In genomic region chr10:60098676-60099601, GRCh38 we compare ENCODE assay signal across 10 cellular contexts.
DNase-seq lines count a peak whose midpoint lies in the region; ATAC-seq and TF ChIP-seq lines count a peak whose summit lies in the region.
"Had no signal": no experiment of that assay in that cellular context is flagged by ENCODE, and none has a peak within 500 bp of the region (broad histone marks: within the 10 kb centered on the region; RNA-seq: fewer than 3 reads in every experiment).

No MANE protein-coding gene starts in this region.

- intact Hi-C loops in posterior vena cava (cut with DNase I), result no loop called here

- DNase-seq in AG09319 (ENCODE audit: extremely low read depth, low read depth) (no peak), GM13976 (ENCODE audit: low spot score) (no peak), SK-N-DZ (ENCODE audit: low spot score) (peak; percentile 24), iPS-NIHi11 (ENCODE audit: low spot score) (peak; percentile 17), NCI-H128 (lab: John Stamatoyannopoulos, UW; ENCODE audit: unreplicated experiment) (no peak), posterior vena cava (ENCODE audit: low spot score) (no peak)
- no peak for DNase-seq in stimulated activated CD4-positive, alpha-beta T cell treated with anti-CD3 and anti-CD28 coated beads, Interleukin-12 subunit alpha, Interleukin-12 subunit beta, amount 100 ng/mL, for 4 hours
- DNase-seq: H7, SHP77 had no signal

- TF ChIP-seq CTCF in AG09319 (IDR thresholded peaks at IDR 0.05; ENCODE audit: low read depth, low read length), result peak; percentile 16
- TF ChIP-seq CTCF in GM13976 (IDR thresholded peaks at IDR 0.05; ENCODE audit: borderline replicate concordance, control extremely low read depth, extremely low read depth, insufficient read depth, missing control alignments), result peak; percentile 7

- in situ Hi-C loops in GM13976 (cut with MboI; ENCODE audit: low sequenced_read_pairs, unreplicated experiment), result no loop called here

- ATAC-seq in HG02763 (IDR thresholded peaks at IDR 0.05; ENCODE audit: unreplicated experiment), result no peak

Comparison
In these comparisons a context has a peak if more than half of its experiments do, and no peak if none do; other contexts are left out.
1. DNase-seq: peak in SK-N-DZ (single experiment) and iPS-NIHi11 (single experiment); none in AG09319 (single experiment), GM13976 (single experiment), NCI-H128 (single experiment), stimulated activated CD4-positive, alpha-beta T cell treated with anti-CD3 and anti-CD28 coated beads, Interleukin-12 subunit alpha, Interleukin-12 subunit beta, amount 100 ng/mL, for 4 hours (single experiment) and posterior vena cava (single experiment).